In the genomic region with DNA sequence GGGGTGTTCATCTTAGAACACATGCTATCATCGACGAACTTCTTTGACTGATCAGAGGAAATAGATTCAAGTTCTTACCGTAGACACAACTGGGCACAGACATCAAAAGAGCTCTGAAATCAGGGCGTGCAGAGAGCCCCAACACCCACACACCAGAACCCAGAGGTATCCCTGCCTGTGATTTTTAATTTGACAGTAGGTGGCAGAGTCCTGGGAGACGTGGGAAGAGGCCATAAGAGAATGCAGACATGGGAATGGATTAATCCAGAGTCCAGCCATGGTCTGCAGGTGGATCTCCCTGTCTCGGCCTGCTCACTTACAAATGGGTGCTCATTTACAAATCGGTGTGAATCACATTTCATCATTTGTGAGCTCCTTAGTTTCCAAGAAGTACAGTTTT, we compare ENCODE assay signal across 17 cellular contexts. TPM values are rescaled to one million over a fixed set of nuclear protein-coding genes. Genes with fewer than 3 reads are reported as not detected.
"Had no signal": no experiment of that assay in that cellular context is flagged by ENCODE, and none has a peak within 500 bp of the region (broad histone marks: within the 10 kb centered on the region; RNA-seq: fewer than 3 reads in every experiment).

No MANE protein-coding gene starts in this region.

RNA-seq across cellular contexts. Expression of gene MAGEA9, which starts 3.7 kb away (rescaled TPM):
- total RNA-seq: activated CD4-positive, alpha-beta memory T cell treated with anti-CD3 and anti-CD28 coated beads, Interleukin-2, amount 10 ng/mL, durations not matched to agents 7 days and 5 days; activated CD4-positive, alpha-beta T cell treated with anti-CD3 and anti-CD28 coated beads for 36 hours; activated CD4-positive, alpha-beta T cell treated with anti-CD3 and anti-CD28 coated beads, Interleukin-2, amount 10 ng/mL, durations not matched to agents 7 days and 5 days; activated CD8-positive, alpha-beta memory T cell treated with anti-CD3 and anti-CD28 coated beads, Interleukin-2, amount 10 ng/mL, durations not matched to agents 7 days and 5 days; activated CD8-positive, alpha-beta T cell treated with anti-CD3 and anti-CD28 coated beads, Interleukin-2, amount 10 ng/mL, durations not matched to agents 7 days and 5 days; activated naive CD8-positive, alpha-beta T cell treated with anti-CD3 and anti-CD28 coated beads, Interleukin-2, amount 10 ng/mL, durations not matched to agents 7 days and 5 days; activated T-helper 2 cell treated with anti-CD3 and anti-CD28 coated beads, Interferon-gamma antibody, Interleukin-2, Interleukin-4, amounts not matched to agents 10 μg/mL and 5 μg/mL and 100 μg/mL, durations not matched to agents 14 hours and 24 hours and 36 hours; ascending aorta; body of pancreas; breast epithelium; cardiac muscle cell; chondrocyte; T-helper 1 cell treated with Interleukin-12 subunit alpha and Interleukin-12 subunit beta and Interleukin-4 antibody, amounts not matched to agents 30 ng/mL and 1 ng/mL, for 36 hours; T-helper 17 cell; T-helper 2 cell treated with Interferon-gamma antibody and Interleukin-4, amounts not matched to agents 100 ng/mL and 5 ng/mL, for 36 hours; WTC11 had no signal
- polyA plus RNA-seq: adipose tissue, cardiac muscle cell had no signal
